ENCODE assay signal across 24 cellular contexts in the genomic region with DNA sequence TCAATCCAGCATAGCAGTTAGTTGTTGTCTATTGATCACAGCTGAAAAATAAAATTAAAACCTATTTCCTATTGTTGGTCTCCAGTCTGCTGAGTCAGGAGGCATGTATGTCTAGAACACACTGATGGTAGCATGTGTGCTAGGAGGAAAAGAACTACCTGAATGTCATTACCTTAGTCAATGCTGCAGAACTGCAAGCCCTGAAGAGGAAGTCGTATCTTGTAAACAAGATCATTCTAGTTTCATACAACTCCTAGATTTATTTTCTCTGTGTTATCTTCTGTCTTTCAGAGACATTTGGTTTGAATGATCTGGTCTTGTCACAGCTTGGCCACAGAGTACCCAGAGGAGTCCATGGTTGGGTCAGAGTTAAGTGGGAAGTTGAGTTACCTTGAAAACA.
"Had no signal": no experiment of that assay in that cellular context is flagged by ENCODE, and none has a peak within 500 bp of the region (broad histone marks: within the 10 kb centered on the region; RNA-seq: fewer than 3 reads in every experiment).

No MANE protein-coding gene starts in this region.

- DNase-seq: IMR-90, Karpas-422, KG1, MG63, NCI-H1092, NCI-H1105 treated with DMSO at 0.1 percent for 48 hours, NCI-H1417 treated with DMSO at 0.1 percent for 48 hours, NCI-H146, NCI-H1694 treated with DMSO at 0.1 percent for 48 hours, NCI-H1930, NCI-H2081, NCI-H2171, NCI-H226, NCI-H446, NCI-H510A, NCI-H524 treated with DMSO at 0.1 percent for 48 hours, PC-3, SHP77, SK-N-SH, SW 1271, T-cell had no signal

- H3K9ac ChIP-seq: SK-N-SH had no signal

- H3K27ac ChIP-seq: RWPE1 had no signal

- FAIRE-seq: HepG2 had no signal

- H3K4me2 ChIP-seq: SK-N-SH had no signal

- H3K36me3 ChIP-seq: MG63 had no signal

- H3K4me3 ChIP-seq: MG63 had no signal

- ATAC-seq: HepG2, Panc1, PC-3, T-cell had no signal

- H3K9me3 ChIP-seq: MG63, SK-N-SH had no signal
